9 cellular contexts compared by ENCODE assay signal in the genomic region with DNA sequence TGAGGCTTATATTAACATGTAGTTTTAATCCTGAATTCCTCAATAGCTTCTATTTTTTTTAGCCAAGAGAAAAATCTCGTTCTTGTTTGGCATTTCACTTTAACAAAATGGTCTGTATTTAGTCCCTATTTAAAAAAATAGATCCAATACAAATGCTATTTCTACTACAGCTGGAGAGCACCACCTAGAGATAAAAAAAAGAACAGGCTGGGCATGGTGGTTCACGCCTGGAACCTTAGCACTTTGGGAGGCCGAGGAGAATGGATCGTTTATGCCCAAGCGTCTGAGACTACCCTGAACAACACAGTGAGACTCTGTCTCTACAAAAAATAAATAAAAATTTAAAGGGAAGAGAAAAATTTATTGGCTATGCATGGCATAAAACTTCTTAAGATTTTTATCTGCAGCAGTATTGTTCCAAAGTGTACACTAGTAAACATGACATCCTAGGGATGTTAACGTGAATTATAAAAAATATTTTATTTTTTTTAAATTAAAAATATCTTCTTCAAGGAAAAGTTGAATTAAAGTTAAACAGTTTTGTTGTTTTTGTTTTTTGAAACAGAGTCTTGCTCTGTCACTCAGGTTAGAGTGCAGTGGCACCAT. TPM values are rescaled to one million over a fixed set of nuclear protein-coding genes. Genes with fewer than 3 reads are reported as not detected.
DNase-seq lines count a peak whose midpoint lies in the region; ATAC-seq and TF ChIP-seq lines count a peak whose summit lies in the region.
"Had no signal": no experiment of that assay in that cellular context is flagged by ENCODE, and none has a peak within 500 bp of the region (broad histone marks: within the 10 kb centered on the region; RNA-seq: fewer than 3 reads in every experiment).

No MANE protein-coding gene starts in this region.

- ATAC-seq in Right ventricle myocardium superior (ENCODE audit: poor library complexity), result no peak
- no peak for ATAC-seq in GM21576 (IDR thresholded peaks at IDR 0.05; ENCODE audit: unreplicated experiment)
- ATAC-seq: activated naive CD4-positive, alpha-beta T cell treated with anti-CD3 and anti-CD28 coated beads, Interleukin-2, amount 50 U/mL, for 72 hours had no signal

- no peak overlapping the region for H3K4me3 ChIP-seq in cardiac fibroblast (replicated peaks in 1 of 2; ENCODE audit: low read depth in 2 of 2, low read length in 2 of 2)
- no peak overlapping the region for H3K4me3 ChIP-seq in neutrophil (ENCODE audit: low read depth in 1 of 2, low read length in 1 of 2)

- intact Hi-C loops in activated CD4-positive, alpha-beta T cell treated with anti-CD3 and anti-CD28 coated beads, Interleukin-2, amount 10 ng/mL, durations not matched to agents 24 days and 14 days (cut with micrococcal nuclease), result loop anchor here (2.0 to 5.0 kb wide), 5 partner anchors 112 to 1198 kb away; partner anchors contain the start of genes MAGI3 and RSBN1
- intact Hi-C loops in Right ventricle myocardium superior (cut with DNase I), result loop anchor here (10.0 kb wide), 1 partner anchor 110 kb away; the partner anchor contains the start of gene WNT2B

- H3K36me3 Mint-ChIP-seq in activated CD4-positive, alpha-beta T cell treated with anti-CD3 and anti-CD28 coated beads, Interleukin-2, amount 10 ng/mL, durations not matched to agents 24 days and 14 days (ENCODE audit: low read depth), result peaks cover 20% of the 10 kb centered on the region

- no peaks in the 10 kb centered on the region for H3K9me3 Mint-ChIP-seq in activated CD4-positive, alpha-beta T cell treated with anti-CD3 and anti-CD28 coated beads, Interleukin-2, amount 10 ng/mL, durations not matched to agents 24 days and 14 days
- H3K9me3 Mint-ChIP-seq: activated naive CD4-positive, alpha-beta T cell treated with anti-CD3 and anti-CD28 coated beads, Interleukin-2, amount 50 U/mL, for 72 hours had no signal

- H3K27me3 Mint-ChIP-seq in activated CD4-positive, alpha-beta T cell treated with anti-CD3 and anti-CD28 coated beads, Interleukin-2, amount 10 ng/mL, durations not matched to agents 24 days and 14 days, result no peaks in the 10 kb centered on the region

- peaks cover 12 to 15% of the 10 kb centered on the region in 2 experiments for H3K4me1 ChIP-seq in neutrophil (ENCODE audit: control insufficient read depth in 1 of 2, insufficient read depth in 1 of 2, low read depth in 1 of 2, low read length in 1 of 2)

- no peaks in the 10 kb centered on the region for H3K9me3 ChIP-seq in neutrophil

- peak; percentile 71 for TF ChIP-seq CTCF in cardiac fibroblast (IDR thresholded peaks at IDR 0.05; ENCODE audit: low read depth, low read length)
- TF ChIP-seq CTCF in neutrophil (IDR thresholded peaks at IDR 0.05), result peak; percentile 34

- no peak overlapping the region for H3K27ac ChIP-seq in neutrophil

- no peaks in the 10 kb centered on the region for H3K36me3 ChIP-seq in neutrophil

- no peak overlapping the region for H3K4me3 Mint-ChIP-seq in activated CD4-positive, alpha-beta T cell treated with anti-CD3 and anti-CD28 coated beads, Interleukin-2, amount 10 ng/mL, durations not matched to agents 24 days and 14 days

- DNase-seq in activated CD4-positive, alpha-beta T cell treated with anti-CD3 and anti-CD28 coated beads, Interleukin-2, amount 10 ng/mL, durations not matched to agents 24 days and 14 days, result peak; percentile 78
- DNase-seq in activated CD4-positive, alpha-beta T cell treated with anti-CD3 and anti-CD28 coated beads, Interleukin-2, amount 50 U/mL, for 1 hour, result no peak
- peak; percentile 35 for DNase-seq in NCI-H2196 (lab: John Stamatoyannopoulos, UW; ENCODE audit: unreplicated experiment)
- DNase-seq in cardiac fibroblast (ENCODE audit: low read depth in 2 of 2), result peak; percentile 70 to 76
- DNase-seq in T1000 (lab: John Stamatoyannopoulos, UW), result no peak
- no peak for DNase-seq in Right ventricle myocardium superior

- H3K4me1 Mint-ChIP-seq in activated CD4-positive, alpha-beta T cell treated with anti-CD3 and anti-CD28 coated beads, Interleukin-2, amount 10 ng/mL, durations not matched to agents 24 days and 14 days, result peaks cover 22% of the 10 kb centered on the region

- H3K27me3 ChIP-seq in neutrophil, result no peaks in the 10 kb centered on the region

- H3K27ac Mint-ChIP-seq in activated CD4-positive, alpha-beta T cell treated with anti-CD3 and anti-CD28 coated beads, Interleukin-2, amount 10 ng/mL, durations not matched to agents 24 days and 14 days, result no peak overlapping the region
- H3K27ac Mint-ChIP-seq: activated naive CD4-positive, alpha-beta T cell treated with anti-CD3 and anti-CD28 coated beads, Interleukin-2, amount 50 U/mL, for 72 hours had no signal

RNA-seq across cellular contexts. Expression of gene ST7L, which starts 4.4 kb away (rescaled TPM):
- 13.8 and 16.6 TPM in 2 replicates for total RNA-seq in activated CD4-positive, alpha-beta T cell treated with anti-CD3 and anti-CD28 coated beads, Interleukin-2, amount 10 ng/mL, durations not matched to agents 24 days and 14 days
- total RNA-seq in Right ventricle myocardium superior, result 11.9 TPM

RNA-seq across cellular contexts. Expression of gene CAPZA1, which starts 5.1 kb away (rescaled TPM):
- 241 and 250 TPM in 2 replicates for total RNA-seq in activated CD4-positive, alpha-beta T cell treated with anti-CD3 and anti-CD28 coated beads, Interleukin-2, amount 10 ng/mL, durations not matched to agents 24 days and 14 days
- 20.7 TPM for total RNA-seq in Right ventricle myocardium superior

RNA-seq across cellular contexts. Expression of gene MOV10, which starts 59.9 kb away (rescaled TPM):
- 70.7 and 76.7 TPM in 2 replicates for total RNA-seq in activated CD4-positive, alpha-beta T cell treated with anti-CD3 and anti-CD28 coated beads, Interleukin-2, amount 10 ng/mL, durations not matched to agents 24 days and 14 days
- 10.4 TPM for total RNA-seq in Right ventricle myocardium superior

Comparison
In these comparisons a context has a peak if more than half of its experiments do, and no peak if none do; other contexts are left out.
1. DNase-seq: peak in activated CD4-positive, alpha-beta T cell treated with anti-CD3 and anti-CD28 coated beads, Interleukin-2, amount 10 ng/mL, durations not matched to agents 24 days and 14 days (single experiment), NCI-H2196 (single experiment) and cardiac fibroblast (2 of 2); none in activated CD4-positive, alpha-beta T cell treated with anti-CD3 and anti-CD28 coated beads, Interleukin-2, amount 50 U/mL, for 1 hour (single experiment), T1000 (single experiment) and Right ventricle myocardium superior (single experiment).
2. RNA of gene CAPZA1, which starts 5.1 kb away (total RNA-seq): 241 to 250 TPM in activated CD4-positive, alpha-beta T cell treated with anti-CD3 and anti-CD28 coated beads, Interleukin-2, amount 10 ng/mL, durations not matched to agents 24 days and 14 days; 20.7 TPM in Right ventricle myocardium superior (single experiment); every median in the first group is over 10 times any median in the second.